10 cellular contexts compared by ENCODE assay signal in the genomic region with DNA sequence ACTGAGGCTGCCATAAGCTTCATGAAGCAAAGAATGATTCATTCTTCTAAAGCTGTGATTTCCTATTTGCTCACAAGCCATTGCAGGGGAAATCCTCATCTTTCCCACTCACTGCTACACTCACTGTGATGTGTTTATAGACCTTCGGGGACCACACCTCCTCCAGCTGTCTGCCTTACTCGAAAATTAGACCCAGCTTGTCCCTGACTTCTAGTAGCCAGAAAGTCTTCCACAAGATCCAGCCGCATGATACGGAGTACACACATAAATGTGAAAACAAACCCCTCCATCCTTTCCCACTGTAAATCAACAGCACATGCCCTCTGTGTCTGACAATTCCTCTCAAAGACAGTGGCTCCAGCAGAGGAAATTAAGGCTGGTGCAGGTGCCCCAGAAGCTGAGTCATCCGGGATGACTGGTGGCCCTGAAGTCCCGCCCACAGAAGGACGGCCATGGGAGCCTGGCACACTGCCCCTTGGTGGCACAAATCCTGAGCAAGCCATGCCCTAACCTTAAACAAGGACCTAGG.
DNase-seq lines count a peak whose midpoint lies in the region; ATAC-seq, FAIRE-seq and TF ChIP-seq lines count a peak whose summit lies in the region.
"Had no signal": no experiment of that assay in that cellular context is flagged by ENCODE, and none has a peak within 500 bp of the region (broad histone marks: within the 10 kb centered on the region; RNA-seq: fewer than 3 reads in every experiment).

No MANE protein-coding gene starts in this region.

- no peak for TF ChIP-seq EP300 in A549 (IDR thresholded peaks at IDR 0.05)

- DNase-seq in A549 (ENCODE audit: low read depth in 1 of 2, low spot score in 1 of 2) (peak; percentile 51 to 62), GOT3 (lab: John Stamatoyannopoulos, UW) (peak; percentile 16), lung microvascular endothelial cell (ENCODE audit: low read depth in 2 of 2) (peak; percentile 56 to 81), inferior parietal cortex (ENCODE audit: extremely low spot score) (no peak), NCI-H748 (lab: John Stamatoyannopoulos, UW; ENCODE audit: unreplicated experiment) (no peak)
- DNase-seq: left cardiac atrium had no signal

- TF ChIP-seq POLR2A in A549 (IDR thresholded peaks at IDR 0.05; ENCODE audit: low read length) = no peak

- POLR2A ChIA-PET in A549 (lab: Yijun Ruan, JAX) = no interaction called here

- no peak overlapping the region for H3K4me3 ChIP-seq in A549

- H3K4me1 Mint-ChIP-seq in activated T-helper 17 cell treated with anti-CD3 and anti-CD28 coated beads, Interleukin-2, amount 50 U/mL, for 72 hours = peaks cover 6% of the 10 kb centered on the region

- no peak for FAIRE-seq in A549 (lab: Jason Lieb, UNC)

- peak; percentile 78 to 81 for ATAC-seq in A549
- ATAC-seq in activated T-helper 17 cell treated with anti-CD3 and anti-CD28 coated beads, Interleukin-2, amount 50 U/mL, for 72 hours (replicated peaks) = peak; percentile 94
- no peak for ATAC-seq in HG03135 (IDR thresholded peaks at IDR 0.05; ENCODE audit: unreplicated experiment)
- ATAC-seq in GM18861 (IDR thresholded peaks at IDR 0.05; ENCODE audit: unreplicated experiment) = no peak

- TF ChIP-seq CTCF in A549 (IDR thresholded peaks at IDR 0.05) = no peak

- peak overlapping the region; percentile 79 for H3K27ac Mint-ChIP-seq in activated T-helper 17 cell treated with anti-CD3 and anti-CD28 coated beads, Interleukin-2, amount 50 U/mL, for 72 hours

- H3K27me3 Mint-ChIP-seq in activated T-helper 17 cell treated with anti-CD3 and anti-CD28 coated beads, Interleukin-2, amount 50 U/mL, for 72 hours = peaks cover 17% of the 10 kb centered on the region

- 34% methylated on average over 7 of the region's 7 CpGs for WGBS in A549 (ENCODE audit: missing lambda C conversion rate)

- H3K4me3 Mint-ChIP-seq in activated T-helper 17 cell treated with anti-CD3 and anti-CD28 coated beads, Interleukin-2, amount 50 U/mL, for 72 hours = peak overlapping the region; percentile 39

- H3K27ac ChIP-seq in A549 = peak overlapping the region; percentile 8 to 71; a peak in 4 of 6 replicates
- H3K27ac ChIP-seq: VCaP had no signal

- peaks cover 18% of the 10 kb centered on the region for H3K4me1 ChIP-seq in A549

- H3K4me2 ChIP-seq in A549 = peak overlapping the region; percentile 43

- TF ChIP-seq RAD21 in A549 (conservative IDR thresholded peaks at IDR 0.05 in 1 of 2, IDR thresholded peaks at IDR 0.05 in 1 of 2) = no peak

- H3K9me3 ChIP-seq in A549 = no peaks in the 10 kb centered on the region

- no peaks in the 10 kb centered on the region for H3K9me3 Mint-ChIP-seq in activated T-helper 17 cell treated with anti-CD3 and anti-CD28 coated beads, Interleukin-2, amount 50 U/mL, for 72 hours

- CTCF ChIA-PET in A549 (lab: Yijun Ruan, JAX) = interaction anchor here (1.0 to 1.3 kb wide), 3 partner anchors 22 to 449 kb away, joined by 3 read pairs; no protein-coding TSS in a partner anchor

- no peaks in the 10 kb centered on the region for H3K36me3 Mint-ChIP-seq in activated T-helper 17 cell treated with anti-CD3 and anti-CD28 coated beads, Interleukin-2, amount 50 U/mL, for 72 hours (ENCODE audit: low read depth)

TF ChIP-seq in A549, 52 proteins besides CTCF, POLR2A, EP300 and RAD21:
- TF ChIP-seq, protein P1, sequence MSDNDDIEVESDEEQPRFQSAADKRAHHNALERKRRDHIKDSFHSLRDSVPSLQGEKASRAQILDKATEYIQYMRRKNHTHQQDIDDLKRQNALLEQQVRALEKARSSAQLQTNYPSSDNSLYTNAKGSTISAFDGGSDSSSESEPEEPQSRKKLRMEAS (IDR thresholded peaks at IDR 0.05) = no peak
- no peak for TF ChIP-seq CBX8 (IDR thresholded peaks at IDR 0.05)
- TF ChIP-seq RNF2 (IDR thresholded peaks at IDR 0.05; ENCODE audit: borderline replicate concordance, low read depth) = no peak
- no peak for TF ChIP-seq ZC3H11A (IDR thresholded peaks at IDR 0.05)
- TF ChIP-seq SREBF2 (IDR thresholded peaks at IDR 0.05) = no peak
- TF ChIP-seq SMC3 (IDR thresholded peaks at IDR 0.05) = no peak
- no peak for TF ChIP-seq HEYL (CRISPR knock-in tag; IDR thresholded peaks at IDR 0.05)
- TF ChIP-seq NPAS2 (CRISPR knock-in tag; IDR thresholded peaks at IDR 0.05; ENCODE audit: borderline replicate concordance) = no peak
- TF ChIP-seq MAFK (IDR thresholded peaks at IDR 0.05; ENCODE audit: partially characterized antibody) = peak; percentile 40
- TF ChIP-seq ZNF302 (CRISPR knock-in tag; IDR thresholded peaks at IDR 0.05) = no peak
- TF ChIP-seq FOSL2 (IDR thresholded peaks at IDR 0.05) = peak; percentile 23; the same call in 1 of the 2 replicates
- TF ChIP-seq FOSL2 (CRISPR knock-in tag; IDR thresholded peaks at IDR 0.05) = no peak

Comparison
In these comparisons a context has a peak if more than half of its experiments do, and no peak if none do; other contexts are left out.
1. ATAC-seq: peak in A549 (2 of 2) and activated T-helper 17 cell treated with anti-CD3 and anti-CD28 coated beads, Interleukin-2, amount 50 U/mL, for 72 hours (single experiment); none in HG03135 (single experiment) and GM18861 (single experiment).
2. DNase-seq: peak in A549 (2 of 2), GOT3 (single experiment) and lung microvascular endothelial cell (2 of 2); none in inferior parietal cortex (single experiment) and NCI-H748 (single experiment).